Comparison of ENCODE assay signal across 1 cellular context in the genomic region with DNA sequence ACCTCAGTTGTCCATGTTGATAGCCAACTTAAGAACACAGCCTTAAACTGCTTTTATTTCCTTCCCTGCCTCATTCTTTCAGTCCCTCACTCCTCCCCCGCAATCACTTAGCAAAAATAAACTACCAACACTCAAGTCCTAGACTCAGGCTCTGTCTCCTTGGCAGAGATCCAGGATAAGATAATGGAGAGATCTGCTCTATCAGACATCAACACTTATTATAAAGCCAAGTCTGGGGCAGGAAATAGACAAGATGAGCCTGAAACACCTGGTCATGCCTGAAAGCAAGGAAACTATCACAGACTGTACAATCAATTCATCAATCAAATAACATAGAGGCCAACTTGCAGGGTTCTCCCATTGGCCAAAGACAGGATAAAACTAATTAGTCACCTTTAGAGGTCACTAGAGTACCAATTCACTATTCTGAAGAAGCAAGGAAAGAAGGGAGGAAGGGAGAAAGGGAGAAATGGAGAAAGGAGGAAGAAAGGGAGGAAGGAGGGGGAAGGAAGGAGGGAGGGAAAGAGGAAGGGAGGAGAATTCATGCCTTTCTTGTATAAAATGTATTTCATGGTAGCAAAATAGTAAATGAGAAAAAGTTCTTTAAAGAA.
TF ChIP-seq lines count a peak whose summit lies in the region.

No MANE protein-coding gene starts in this region.

TF ChIP-seq in WTC11, 78 proteins besides CTCF, POLR2A, EP300 and RAD21 (continued from another document):
- TF ChIP-seq, protein P1, sequence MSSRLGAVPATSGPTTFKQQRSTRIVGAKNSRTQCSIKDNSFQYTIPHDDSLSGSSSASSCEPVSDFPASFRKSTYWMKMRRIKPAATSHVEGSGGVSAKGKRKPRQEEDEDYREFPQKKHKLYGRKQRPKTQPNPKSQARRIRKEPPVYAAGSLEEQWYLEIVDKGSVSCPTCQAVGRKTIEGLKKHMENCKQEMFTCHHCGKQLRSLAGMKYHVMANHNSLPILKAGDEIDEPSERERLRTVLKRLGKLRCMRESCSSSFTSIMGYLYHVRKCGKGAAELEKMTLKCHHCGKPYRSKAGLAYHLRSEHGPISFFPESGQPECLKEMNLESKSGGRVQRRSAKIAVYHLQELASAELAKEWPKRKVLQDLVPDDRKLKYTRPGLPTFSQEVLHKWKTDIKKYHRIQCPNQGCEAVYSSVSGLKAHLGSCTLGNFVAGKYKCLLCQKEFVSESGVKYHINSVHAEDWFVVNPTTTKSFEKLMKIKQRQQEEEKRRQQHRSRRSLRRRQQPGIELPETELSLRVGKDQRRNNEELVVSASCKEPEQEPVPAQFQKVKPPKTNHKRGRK (CRISPR knock-in tag; IDR thresholded peaks at IDR 0.05; ENCODE audit: borderline replicate concordance) = no peak
TF ChIP-seq in WTC11: peak in this region for 0.
